In the genomic region with DNA sequence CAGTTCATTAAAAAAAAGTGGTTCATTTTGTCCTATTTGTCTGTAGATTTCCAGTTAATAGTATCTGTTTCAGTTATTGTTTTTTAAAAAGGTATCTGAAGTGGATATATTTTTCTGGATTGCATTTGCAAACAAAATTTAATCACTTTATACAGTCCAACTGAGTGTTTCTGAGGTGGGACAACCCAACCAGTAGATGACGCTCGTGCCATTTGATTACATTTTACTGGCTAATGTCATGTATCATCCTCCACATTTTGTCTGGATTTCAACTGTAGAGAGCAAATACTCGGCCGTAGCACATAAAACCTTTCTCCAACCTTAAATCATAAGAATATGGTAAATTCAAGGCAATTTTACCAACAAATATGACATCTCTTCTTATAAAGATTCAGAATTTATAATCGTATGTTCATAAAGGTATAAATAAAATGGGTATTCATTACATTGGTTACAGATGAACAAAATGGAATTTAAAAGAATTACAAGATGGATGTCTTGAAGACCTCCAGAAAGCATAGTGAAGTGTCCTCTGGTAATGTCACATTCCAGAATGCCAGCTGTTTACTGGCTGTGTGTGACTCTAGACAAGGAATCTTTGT, we compare ENCODE assay signal across 9 cellular contexts.
DNase-seq lines count a peak whose midpoint lies in the region; ATAC-seq and TF ChIP-seq lines count a peak whose summit lies in the region.
"Had no signal": no experiment of that assay in that cellular context is flagged by ENCODE, and none has a peak within 500 bp of the region (broad histone marks: within the 10 kb centered on the region; RNA-seq: fewer than 3 reads in every experiment).

No MANE protein-coding gene starts in this region.

- H3K4me3 ChIP-seq in RWPE2 (ENCODE audit: severe bottlenecking): no peak overlapping the region

- H3K9me3 Mint-ChIP-seq in nephron progenitor cell: peaks cover 3% of the 10 kb centered on the region

- H3K9me3 ChIP-seq in RWPE2 (ENCODE audit: severe bottlenecking): no peaks in the 10 kb centered on the region

- DNase-seq in D341Med (ENCODE audit: low spot score) (peak; percentile 36), HT-29 (ENCODE audit: low spot score) (peak; percentile 78), RWPE2 (ENCODE audit: low spot score) (no peak), hepatic stellate cell (ENCODE audit: low spot score) (peak; percentile 31), GF-D8 (lab: John Stamatoyannopoulos, UW) (no peak), nephron progenitor cell (no peak), NCI-H345 (lab: John Stamatoyannopoulos, UW) (no peak)
- DNase-seq: activated T-cell treated with anti-CD3 and anti-CD28 coated beads, Interleukin-2, amount 50 U/mL, for 1 hour had no signal

- H3K4me1 Mint-ChIP-seq in nephron progenitor cell: peaks cover 20% of the 10 kb centered on the region

- H3K4me1 ChIP-seq in RWPE2 (ENCODE audit: insufficient read depth, poor library complexity, severe bottlenecking): no peaks in the 10 kb centered on the region

- no peak overlapping the region for H3K27ac ChIP-seq in RWPE2 (ENCODE audit: poor library complexity, severe bottlenecking)

- ATAC-seq in RWPE2 (ENCODE audit: low read depth): no peak
- no peak for ATAC-seq in GM19455 (IDR thresholded peaks at IDR 0.05; ENCODE audit: unreplicated experiment)

- H3K27me3 ChIP-seq in RWPE2 (ENCODE audit: insufficient read depth, poor library complexity, severe bottlenecking): no peaks in the 10 kb centered on the region

- H3K36me3 Mint-ChIP-seq in nephron progenitor cell (ENCODE audit: low read depth): no peaks in the 10 kb centered on the region

- H3K27me3 Mint-ChIP-seq in nephron progenitor cell (ENCODE audit: low read depth, poor library complexity): peaks cover 3% of the 10 kb centered on the region

- TF ChIP-seq CTCF in RWPE2 (IDR thresholded peaks at IDR 0.05; ENCODE audit: poor library complexity, severe bottlenecking): peak; percentile 61
- TF ChIP-seq CTCF in nephron progenitor cell (IDR thresholded peaks at IDR 0.05): no peak

- H3K27ac Mint-ChIP-seq in nephron progenitor cell: no peak overlapping the region

- H3K36me3 ChIP-seq in RWPE2 (ENCODE audit: low read depth): no peaks in the 10 kb centered on the region

- H3K4me3 Mint-ChIP-seq in nephron progenitor cell: no peak overlapping the region

Comparison
In these comparisons a context has a peak if more than half of its experiments do, and no peak if none do; other contexts are left out.
1. DNase-seq: peak in D341Med (single experiment), HT-29 (single experiment) and hepatic stellate cell (single experiment); none in RWPE2 (single experiment), GF-D8 (single experiment), nephron progenitor cell (single experiment) and NCI-H345 (single experiment).